Comparison of ENCODE assay signal across 1 cellular context in genomic region chr11:57650739-57651090, GRCh38.
TF ChIP-seq lines count a peak whose summit lies in the region.

No MANE protein-coding gene starts in this region.

TF ChIP-seq in GM23338, 12 proteins besides CTCF, POLR2A, EP300 and RAD21 (continued from another document):
- no peak for TF ChIP-seq REST (IDR thresholded peaks at IDR 0.05; ENCODE audit: unreplicated experiment)
- no peak for TF ChIP-seq POLR2AphosphoS5 (IDR thresholded peaks at IDR 0.05; ENCODE audit: low read depth)
- no peak for TF ChIP-seq ZNF114 (CRISPR knock-in tag; IDR thresholded peaks at IDR 0.05)
- no peak for TF ChIP-seq ZNF331 (CRISPR knock-in tag; IDR thresholded peaks at IDR 0.05; ENCODE audit: low read depth)
- TF ChIP-seq ZNF462 (CRISPR knock-in tag; IDR thresholded peaks at IDR 0.05) = no peak
- TF ChIP-seq ETS1 (IDR thresholded peaks at IDR 0.05) = no peak
- no peak for TF ChIP-seq EZH2phosphoT487 (IDR thresholded peaks at IDR 0.05; ENCODE audit: unreplicated experiment)
- TF ChIP-seq STAT1 (IDR thresholded peaks at IDR 0.05; ENCODE audit: unreplicated experiment) = no peak
- no peak for TF ChIP-seq EZH2 (IDR thresholded peaks at IDR 0.05; ENCODE audit: low read depth, unreplicated experiment)
- TF ChIP-seq CREB1 (CRISPR knock-in tag; IDR thresholded peaks at IDR 0.05; ENCODE audit: low read depth) = no peak
